ENCODE assay signal across 8 cellular contexts in genomic region chr2:46847185-46847710, GRCh38.
DNase-seq lines count a peak whose midpoint lies in the region; ATAC-seq, FAIRE-seq and TF ChIP-seq lines count a peak whose summit lies in the region.

No MANE protein-coding gene starts in this region.

- H3K36me3 Mint-ChIP-seq in endodermal cell (ENCODE audit: low read depth) = no peaks in the 10 kb centered on the region

- H3K27ac ChIP-seq in BLaER1 treated with 17β-estradiol and CSF1 and Interleukin-3, amounts not matched to agents 10 nM and 100 nM = peak overlapping the region in 2 of 11 experiments; percentile 17 to 19; a peak in 1 of 22 replicates
- no peak overlapping the region for H3K27ac ChIP-seq in endodermal cell (ENCODE audit: low read depth, low read length)

- ATAC-seq in GM19023 (IDR thresholded peaks at IDR 0.05; ENCODE audit: unreplicated experiment) (no peak), GM21360 (IDR thresholded peaks at IDR 0.05; ENCODE audit: unreplicated experiment) (no peak)

- no peaks in the 10 kb centered on the region for H4K20me1 ChIP-seq in BLaER1 treated with 17β-estradiol and CSF1 and Interleukin-3, amounts not matched to agents 10 nM and 100 nM

- no peak overlapping the region for H3K9ac ChIP-seq in BLaER1 treated with 17β-estradiol and CSF1 and Interleukin-3, amounts not matched to agents 10 nM and 100 nM
- H3K9ac ChIP-seq in endocrine pancreas (ENCODE audit: control insufficient read depth, insufficient read depth, low read length) (peak overlapping the region; percentile 43), mucosa of stomach (ENCODE audit: low read length) (peak overlapping the region; percentile 51), endodermal cell (ENCODE audit: extremely low read depth, low read length, poor library complexity, severe bottlenecking) (no peak overlapping the region)

- no peaks in the 10 kb centered on the region for H3K4me1 Mint-ChIP-seq in endodermal cell

- FAIRE-seq in GM12891 (lab: Jason Lieb, UNC) = no peak

- H3K9me3 Mint-ChIP-seq in endodermal cell = no peaks in the 10 kb centered on the region

- WGBS in endodermal cell (ENCODE audit: insufficient coverage in 1 of 2, insufficient read length in 1 of 2), 2 experiments = 87 to 92% methylated on average over 3 to 12 of the region's 12 CpGs

- DNase-seq in NCI-H2196 treated with DMSO at 0.1 percent for 48 hours (lab: John Stamatoyannopoulos, UW; ENCODE audit: unreplicated experiment) (peak; percentile 96), GM12891 (ENCODE audit: insufficient read length, low spot score) (no peak), endodermal cell (no peak)

- H3K4me1 ChIP-seq in BLaER1 treated with 17β-estradiol and CSF1 and Interleukin-3, amounts not matched to agents 10 nM and 100 nM = peaks cover 19 to 39% (median 30%) of the 10 kb centered on the region in 10 experiments
- H3K4me1 ChIP-seq in endocrine pancreas (ENCODE audit: control insufficient read depth, insufficient read depth, low read length) (no peaks in the 10 kb centered on the region), mucosa of stomach (ENCODE audit: control insufficient read depth, insufficient read depth, low read length) (peaks cover 51% of the 10 kb centered on the region), endodermal cell (ENCODE audit: control insufficient read depth, insufficient read depth, low read length) (no peaks in the 10 kb centered on the region)

- H3K27me3 ChIP-seq in BLaER1 treated with 17β-estradiol and CSF1 and Interleukin-3, amounts not matched to agents 10 nM and 100 nM = no peaks in the 10 kb centered on the region
- H3K27me3 ChIP-seq in endocrine pancreas (ENCODE audit: control insufficient read depth, insufficient read depth, low read length) (no peaks in the 10 kb centered on the region), mucosa of stomach (ENCODE audit: control insufficient read depth, insufficient read depth, low read length) (no peaks in the 10 kb centered on the region), endodermal cell (ENCODE audit: control insufficient read depth, insufficient read depth, low read length, poor library complexity, severe bottlenecking) (no peaks in the 10 kb centered on the region)

- no peaks in the 10 kb centered on the region for H3K9me3 ChIP-seq in BLaER1 treated with 17β-estradiol and CSF1 and Interleukin-3, amounts not matched to agents 10 nM and 100 nM (replicated peaks in 1 of 11)
- H3K9me3 ChIP-seq in endocrine pancreas (ENCODE audit: control insufficient read depth, low read length) (no peaks in the 10 kb centered on the region), mucosa of stomach (ENCODE audit: control insufficient read depth, low read length) (no peaks in the 10 kb centered on the region), endodermal cell (ENCODE audit: control insufficient read depth, low read length) (no peaks in the 10 kb centered on the region)

- H3K27me3 Mint-ChIP-seq in endodermal cell (ENCODE audit: insufficient read depth) = peaks cover 4% of the 10 kb centered on the region

- H3K36me3 ChIP-seq in BLaER1 treated with 17β-estradiol and CSF1 and Interleukin-3, amounts not matched to agents 10 nM and 100 nM = no peaks in the 10 kb centered on the region
- H3K36me3 ChIP-seq in endocrine pancreas (ENCODE audit: control insufficient read depth, insufficient read depth, low read length) (no peaks in the 10 kb centered on the region), mucosa of stomach (ENCODE audit: control insufficient read depth, insufficient read depth, low read length) (no peaks in the 10 kb centered on the region), endodermal cell (ENCODE audit: control insufficient read depth, insufficient read depth, low read length) (no peaks in the 10 kb centered on the region)

- no peak for TF ChIP-seq POLR2A in GM12891 (IDR thresholded peaks at IDR 0.05; ENCODE audit: low read depth, low read length)

- H3K4me2 ChIP-seq in BLaER1 treated with 17β-estradiol and CSF1 and Interleukin-3, amounts not matched to agents 10 nM and 100 nM = peak overlapping the region; percentile 60 to 92 (median 86)

- no peak overlapping the region for H3K4me3 Mint-ChIP-seq in endodermal cell

- no peak overlapping the region for H3K4me3 ChIP-seq in BLaER1 treated with 17β-estradiol and CSF1 and Interleukin-3, amounts not matched to agents 10 nM and 100 nM
- H3K4me3 ChIP-seq in endocrine pancreas (ENCODE audit: control insufficient read depth, insufficient read depth, low read length) = no peak overlapping the region
- H3K4me3 ChIP-seq in mucosa of stomach (ENCODE audit: low read length) = peak overlapping the region; percentile 0
- no peak overlapping the region for H3K4me3 ChIP-seq in endodermal cell (ENCODE audit: low read length)

- no peak for TF ChIP-seq CTCF in endodermal cell (conservative IDR thresholded peaks at IDR 0.05)

- H3K27ac Mint-ChIP-seq in endodermal cell = no peak overlapping the region

TF ChIP-seq in GM12891, 5 proteins besides CTCF, POLR2A, EP300 and RAD21:
- TF ChIP-seq SPI1 (IDR thresholded peaks at IDR 0.05; ENCODE audit: low read depth, low read length) (no peak), POLR2AphosphoS5 (IDR thresholded peaks at IDR 0.05; ENCODE audit: low read depth, low read length) (no peak), PAX5 (IDR thresholded peaks at IDR 0.05; ENCODE audit: insufficient read depth, low read length, severe bottlenecking) (no peak)

Comparison
In these comparisons a context has a peak if more than half of its experiments do, and no peak if none do; other contexts are left out.
1. H3K9ac ChIP-seq: peak in endocrine pancreas (single experiment) and mucosa of stomach (single experiment); none in BLaER1 treated with 17β-estradiol and CSF1 and Interleukin-3, amounts not matched to agents 10 nM and 100 nM (0 of 11) and endodermal cell (single experiment).